Comparison of ENCODE assay signal across 8 cellular contexts in the genomic region with DNA sequence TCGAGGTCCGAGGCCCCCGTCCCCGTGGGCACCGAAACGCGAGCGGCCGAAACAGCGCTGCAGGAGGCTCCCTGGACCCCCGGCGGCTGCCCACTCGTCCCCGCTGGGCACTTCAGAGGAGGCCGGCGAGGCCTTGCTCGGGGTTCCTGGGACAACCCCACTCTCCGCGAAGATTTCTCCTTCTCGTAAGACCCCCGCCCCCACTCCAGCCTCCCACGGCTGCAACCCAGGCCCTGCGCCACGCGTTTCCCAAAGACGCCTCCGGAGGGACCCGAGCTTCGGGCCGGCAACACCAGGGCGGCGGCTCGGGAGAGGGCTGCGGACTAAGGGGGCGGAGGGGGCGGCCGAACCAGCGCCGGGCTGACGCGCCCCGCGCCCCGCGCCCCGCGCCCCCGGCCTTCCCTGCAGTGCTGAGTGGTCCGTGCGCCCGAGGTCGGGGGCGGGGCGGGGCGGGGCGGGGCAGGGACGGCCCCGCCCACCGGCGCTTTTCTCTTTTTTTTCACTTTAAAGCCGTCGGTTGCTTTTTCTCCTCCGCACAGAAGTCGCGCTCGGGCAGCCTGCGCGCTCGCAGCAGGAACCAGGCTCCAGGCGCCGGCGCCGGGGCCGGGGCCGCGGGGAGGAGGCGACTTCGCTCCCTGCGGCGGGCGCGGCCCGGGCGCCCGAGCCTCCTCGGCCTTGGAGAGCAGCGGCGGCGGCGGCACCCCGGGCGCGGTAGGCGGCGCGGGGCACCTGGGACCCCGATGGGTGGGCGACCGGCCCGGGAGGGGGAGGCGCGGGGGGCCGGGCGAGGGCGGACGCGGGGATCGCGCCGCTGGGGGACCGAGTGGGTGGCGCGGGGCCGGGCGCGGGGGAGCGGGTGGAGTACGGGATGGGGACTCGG. TPM values are rescaled to one million over a fixed set of nuclear protein-coding genes. Genes with fewer than 3 reads are reported as not detected.
DNase-seq lines count a peak whose midpoint lies in the region; ATAC-seq and TF ChIP-seq lines count a peak whose summit lies in the region.

A gene (plus strand): TSS at position 534 of the 880 bp plus-strand sequence. CDS start 62,998 bp downstream, outside the sequence.

- WGBS in lower leg skin, 2 donors, result 1 to 20% methylated on average over 7 to 41 of the region's 119 CpGs

- H3K27ac ChIP-seq in duodenal mucosa (ENCODE audit: low read depth, low read length), result peak within 1 kb of the TSS; percentile 76

- intact Hi-C loops in lower leg skin (cut with DNase I; ENCODE audit: low total_unique reads), result no loop called here

- H3K27me3 ChIP-seq in BJ (ENCODE audit: control insufficient read depth, insufficient read depth, low read length) (no peaks in the 10 kb centered on the region), duodenal mucosa (ENCODE audit: control insufficient read depth in 1 of 2, insufficient read depth in 2 of 2, low read length in 2 of 2) (no peaks in the 10 kb centered on the region)

- peaks cover 8 to 10% of the 10 kb centered on the region in 2 donors for H3K9me3 ChIP-seq in duodenal mucosa (ENCODE audit: control insufficient read depth in 1 of 2, low read length in 2 of 2)

- POLR2A ChIA-PET in BJ (lab: Charles Lee), result no interaction called here

- TF ChIP-seq POLR2A in lower leg skin (IDR thresholded peaks at IDR 0.05), result peak in 1 of 2 donors; percentile 59

- ATAC-seq in GM19463 (IDR thresholded peaks at IDR 0.05; ENCODE audit: unreplicated experiment), result peak; percentile 46
- ATAC-seq in HG03457 (IDR thresholded peaks at IDR 0.05; ENCODE audit: unreplicated experiment), result no peak

- peak within 1 kb of the TSS; percentile 60 for H3K4me3 ChIP-seq in BJ (ENCODE audit: low read depth, low read length)
- peak within 1 kb of the TSS; percentile 86 to 97 for H3K4me3 ChIP-seq in duodenal mucosa (ENCODE audit: low read depth in 1 of 2, low read length in 2 of 2)
- H3K4me3 ChIP-seq in lower leg skin (ENCODE audit: low read depth, poor library complexity, severe bottlenecking), result peak within 1 kb of the TSS; percentile 71

- H3K4me1 ChIP-seq in duodenal mucosa (ENCODE audit: control insufficient read depth in 1 of 2, insufficient read depth in 2 of 2, low read length in 2 of 2), result peaks cover 32 to 48% of the 10 kb centered on the region in 2 donors

- TF ChIP-seq CTCF in BJ (IDR thresholded peaks at IDR 0.05; ENCODE audit: insufficient read depth, low read depth, low read length) (no peak), lower leg skin (IDR thresholded peaks at IDR 0.05) (no peak)

- H3K9ac ChIP-seq in duodenal mucosa (ENCODE audit: low read depth in 1 of 2, low read length in 2 of 2), result peak within 1 kb of the TSS; percentile 81 to 90

- no peaks in the 10 kb centered on the region for H3K36me3 ChIP-seq in BJ (ENCODE audit: control insufficient read depth, insufficient read depth, low read length)
- H3K36me3 ChIP-seq in duodenal mucosa (ENCODE audit: control insufficient read depth in 1 of 2, insufficient read depth in 2 of 2, low read length in 2 of 2), result no peaks in the 10 kb centered on the region

- DNase-seq in BJ (ENCODE audit: low read depth), result no peak
- peak; percentile 58 for DNase-seq in NCI-H2227 treated with DMSO at 0.1 percent for 48 hours (lab: John Stamatoyannopoulos, UW)
- DNase-seq in activated CD4-positive, alpha-beta T cell treated with anti-CD3 and anti-CD28 coated beads, Interleukin-2, amount 50 U/mL, for 24 hours (ENCODE audit: low read depth in 1 of 2, low spot score in 1 of 2), result peak; percentile 30 to 37
- peak; percentile 60 to 93 for DNase-seq in lower leg skin (ENCODE audit: low spot score in 2 of 2)
- DNase-seq in stimulated activated CD4-positive, alpha-beta T cell treated with anti-CD3 and anti-CD28 coated beads, Interleukin-4, amount 100 ng/mL, for 48 hours (ENCODE audit: low read depth in 2 of 2), result peak; percentile 43 to 49

- CTCF ChIA-PET in BJ (lab: Yijun Ruan, JAX), result interaction anchor here (1.1 to 5.8 kb wide), 5 partner anchors 11 to 198 kb away, joined by 3 to 102 read pairs (median 9); no protein-coding TSS in a partner anchor

RNA-seq across cellular contexts. Expression of the gene that starts here (rescaled TPM):
- 15.1 and 19.8 TPM in 2 replicates for polyA plus RNA-seq in BJ (2011; rRNA removed)
- polyA minus RNA-seq in BJ (2011; rRNA and poly(A)+ RNA removed), result 13.8 and 22.4 TPM in 2 replicates
- total RNA-seq in lower leg skin, result 10 to 100 TPM; 25.3 to 75.5 (median 45.3) TPM
